In the genomic region with DNA sequence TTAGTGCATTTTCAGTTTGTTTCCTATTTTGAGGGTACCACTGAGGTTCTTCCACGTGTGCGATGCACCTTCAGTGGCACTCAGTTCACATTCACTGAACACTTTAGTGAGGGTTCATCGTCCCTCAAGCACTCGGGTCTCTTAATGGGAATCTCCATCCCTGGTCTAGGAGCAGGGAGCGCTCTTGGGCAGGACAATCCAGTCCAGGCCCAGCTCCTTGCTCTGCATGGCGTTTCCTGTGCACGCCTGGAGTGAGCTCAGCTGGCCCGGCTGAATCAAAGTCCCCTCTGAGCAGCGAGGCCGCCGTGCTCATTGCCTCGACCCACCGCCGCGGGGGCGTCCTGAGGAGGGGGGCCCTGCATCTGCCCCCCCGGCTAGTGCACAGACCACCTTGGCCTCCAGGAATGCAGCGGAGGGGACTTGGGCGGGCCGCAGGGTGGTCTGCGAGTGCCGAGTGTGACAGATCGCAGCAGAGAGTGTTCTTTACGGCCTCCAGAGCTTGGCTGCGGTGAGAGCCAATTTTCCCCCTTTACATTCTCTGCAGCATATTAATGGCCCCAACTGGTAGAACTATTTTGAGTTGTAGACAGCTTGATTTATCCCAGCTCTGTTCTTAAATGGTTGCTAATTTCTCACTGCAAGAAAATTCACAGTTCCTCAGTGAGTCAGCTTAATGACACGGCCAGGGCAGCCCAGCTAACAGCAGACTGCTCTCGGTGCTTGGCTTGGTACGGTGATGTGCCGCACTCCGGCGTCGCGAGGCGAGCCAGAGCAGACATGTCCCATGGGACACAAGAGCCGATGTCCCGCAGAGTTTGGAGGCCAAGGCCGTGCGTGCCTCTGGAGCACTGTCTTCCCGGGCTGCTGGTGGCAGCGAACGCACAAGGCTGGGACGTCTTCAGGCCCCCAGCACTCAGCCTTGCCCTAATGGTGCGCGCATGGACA, we compare ENCODE assay signal across 19 cellular contexts. TPM values are rescaled to one million over a fixed set of nuclear protein-coding genes. Genes with fewer than 3 reads are reported as not detected.
DNase-seq lines count a peak whose midpoint lies in the region; ATAC-seq and TF ChIP-seq lines count a peak whose summit lies in the region.
"Had no signal": no experiment of that assay in that cellular context is flagged by ENCODE, and none has a peak within 500 bp of the region (broad histone marks: within the 10 kb centered on the region; RNA-seq: fewer than 3 reads in every experiment).

No MANE protein-coding gene starts in this region.

- no peaks in the 10 kb centered on the region for H3K9me3 ChIP-seq in CD4-positive, alpha-beta T cell (ENCODE audit: control insufficient read depth, low read length)
- H3K9me3 ChIP-seq: vagina had no signal

- H3K27ac ChIP-seq in CD4-positive, alpha-beta T cell (ENCODE audit: low read depth, low read length), result no peak overlapping the region
- H3K27ac ChIP-seq: vagina had no signal

- DNase-seq in CD4-positive, alpha-beta T cell, result no peak
- DNase-seq in M059J (ENCODE audit: low read depth), result peak; percentile 17
- peak; percentile 45 for DNase-seq in fibroblast of the aortic adventitia (ENCODE audit: low read depth)
- peak; percentile 36 for DNase-seq in retina
- no peak for DNase-seq in DMS153 (lab: John Stamatoyannopoulos, UW)
- no peak for DNase-seq in cerebellum (ENCODE audit: low spot score)
- no peak for DNase-seq in stimulated activated CD4-positive, alpha-beta T cell treated with anti-CD3 and anti-CD28 coated beads, Interleukin-15, amount 100 ng/mL, for 24 hours
- no peak for DNase-seq in activated T-cell treated with anti-CD3 and anti-CD28 coated beads, Interleukin-2, amount 50 U/mL, for 4 hours
- DNase-seq: activated CD4-positive, CD25-positive, alpha-beta regulatory T cell; activated T-cell treated with anti-CD3 and anti-CD28 coated beads for 4 hours; C1 segment of cervical spinal cord; cortex of kidney; KBM-7; NCI-H510A; stimulated activated CD4-positive, alpha-beta T cell treated with anti-CD3 and anti-CD28 coated beads, Interleukin-2, amount 100 ng/mL, for 48 hours; SW 1271 had no signal

- H3K27ac Mint-ChIP-seq in CD4-positive, alpha-beta T cell, result peak overlapping the region; percentile 82
- H3K27ac Mint-ChIP-seq: mesothelial cell of epicardium, progenitor cell of endocrine pancreas had no signal

- CTCF ChIA-PET in CD4-positive, alpha-beta T cell (lab: Charles Lee), result interaction anchor here (1.0 to 1.7 kb wide), 2 partner anchors 9 kb away, joined by 3 to 4 read pairs; no protein-coding TSS in a partner anchor

- no peak overlapping the region for H3K4me3 ChIP-seq in fibroblast of the aortic adventitia (ENCODE audit: low read depth, low read length)
- H3K4me3 ChIP-seq: vagina had no signal

- no peak for TF ChIP-seq CTCF in CD4-positive, alpha-beta T cell (IDR thresholded peaks at IDR 0.05)
- TF ChIP-seq CTCF in fibroblast of the aortic adventitia (IDR thresholded peaks at IDR 0.05; ENCODE audit: insufficient read depth, low read length), result no peak

- H3K4me3 Mint-ChIP-seq in CD4-positive, alpha-beta T cell, result no peak overlapping the region
- H3K4me3 Mint-ChIP-seq in activated T-cell treated with anti-CD3 and anti-CD28 coated beads, Interleukin-2, amount 50 U/mL, for 4 hours, result no peak overlapping the region
- H3K4me3 Mint-ChIP-seq: mesothelial cell of epicardium had no signal

- peaks cover 23% of the 10 kb centered on the region for H3K4me1 Mint-ChIP-seq in CD4-positive, alpha-beta T cell (ENCODE audit: low read depth)
- H3K4me1 Mint-ChIP-seq in activated T-cell treated with anti-CD3 and anti-CD28 coated beads, Interleukin-2, amount 50 U/mL, for 4 hours (ENCODE audit: low read depth), result peaks cover 24% of the 10 kb centered on the region
- H3K4me1 Mint-ChIP-seq: mesothelial cell of epicardium had no signal

- H3K27me3 Mint-ChIP-seq in CD4-positive, alpha-beta T cell, result no peaks in the 10 kb centered on the region
- H3K27me3 Mint-ChIP-seq in activated T-cell treated with anti-CD3 and anti-CD28 coated beads, Interleukin-2, amount 50 U/mL, for 4 hours (ENCODE audit: low read depth), result no peaks in the 10 kb centered on the region
- H3K27me3 Mint-ChIP-seq: progenitor cell of endocrine pancreas had no signal

- no peak for ATAC-seq in CD4-positive, alpha-beta T cell (ENCODE audit: poor library complexity)
- no peak for ATAC-seq in activated T-cell treated with anti-CD3 and anti-CD28 coated beads, Interleukin-2, amount 50 U/mL, for 4 hours

- H3K27me3 ChIP-seq in CD4-positive, alpha-beta T cell (ENCODE audit: control insufficient read depth, insufficient read depth, low read length), result no peaks in the 10 kb centered on the region
- H3K27me3 ChIP-seq: vagina had no signal

- intact Hi-C loops in CD4-positive, alpha-beta T cell (cut with DNase I, micrococcal nuclease), result no loop called here

- peaks cover 28% of the 10 kb centered on the region for H3K36me3 Mint-ChIP-seq in CD4-positive, alpha-beta T cell (ENCODE audit: low read depth)
- H3K36me3 Mint-ChIP-seq in activated T-cell treated with anti-CD3 and anti-CD28 coated beads, Interleukin-2, amount 50 U/mL, for 4 hours (ENCODE audit: insufficient read depth), result peaks cover 5% of the 10 kb centered on the region

- no peaks in the 10 kb centered on the region for H3K9me3 Mint-ChIP-seq in CD4-positive, alpha-beta T cell
- no peaks in the 10 kb centered on the region for H3K9me3 Mint-ChIP-seq in activated T-cell treated with anti-CD3 and anti-CD28 coated beads, Interleukin-2, amount 50 U/mL, for 4 hours
- H3K9me3 Mint-ChIP-seq: mesothelial cell of epicardium had no signal

- POLR2A ChIA-PET in CD4-positive, alpha-beta T cell (lab: Charles Lee), result interaction anchor here (0.9 to 1.4 kb wide), 4 partner anchors 9 to 96 kb away, joined by 3 to 8 read pairs (median 4); no protein-coding TSS in a partner anchor

RNA-seq across cellular contexts. Expression of a gene that starts 39.8 kb away (rescaled TPM):
- 10 to 100 TPM; 12.8 to 14.0 TPM for total RNA-seq in CD4-positive, alpha-beta T cell
- total RNA-seq in M059J (2014; rRNA removed; shearing (Covaris generic)), result 53.3 and 65.6 TPM in 2 replicates
- 31.1 and 35.9 TPM in 2 replicates for total RNA-seq in fibroblast of the aortic adventitia (ENCODE audit: low replicate concordance)
- 48.2 TPM for total RNA-seq in cerebellum
- total RNA-seq in activated T-cell treated with anti-CD3 and anti-CD28 coated beads, Interleukin-2, amount 50 U/mL, for 4 hours, result 10 to 100 TPM; 28.9 to 30.0 (median 29.6) TPM

RNA-seq across cellular contexts. Expression of a gene that starts 39.9 kb away (rescaled TPM):
- 10 to 100 TPM; 11.4 to 11.9 TPM for total RNA-seq in CD4-positive, alpha-beta T cell
- total RNA-seq in M059J (2014; rRNA removed; shearing (Covaris generic)), result 14.7 and 18.8 TPM in 2 replicates
- total RNA-seq in fibroblast of the aortic adventitia (ENCODE audit: low replicate concordance) (13.4 and 26.8 TPM in 2 replicates), cerebellum (12.5 TPM)
- total RNA-seq in activated T-cell treated with anti-CD3 and anti-CD28 coated beads, Interleukin-2, amount 50 U/mL, for 4 hours, result 10 to 100 TPM; 42.2 to 49.0 (median 45.4) TPM

RNA-seq across cellular contexts. Expression of a gene that starts 40.5 kb away (rescaled TPM):
- total RNA-seq in CD4-positive, alpha-beta T cell, result not detected
- not detected in 2 replicates for total RNA-seq in M059J (2014; rRNA removed; shearing (Covaris generic))
- total RNA-seq in fibroblast of the aortic adventitia (ENCODE audit: low replicate concordance) (not detected in 2 replicates), cerebellum (not detected)
- total RNA-seq in activated T-cell treated with anti-CD3 and anti-CD28 coated beads, Interleukin-2, amount 50 U/mL, for 4 hours, result not detected
- total RNA-seq: mesothelial cell of epicardium, progenitor cell of endocrine pancreas, vagina had no signal

Comparison
In these comparisons a context has a peak if more than half of its experiments do, and no peak if none do; other contexts are left out.
1. DNase-seq: peak in M059J (single experiment), fibroblast of the aortic adventitia (single experiment) and retina (single experiment); none in CD4-positive, alpha-beta T cell (0 of 10), DMS153 (single experiment), cerebellum (single experiment), stimulated activated CD4-positive, alpha-beta T cell treated with anti-CD3 and anti-CD28 coated beads, Interleukin-15, amount 100 ng/mL, for 24 hours (single experiment) and activated T-cell treated with anti-CD3 and anti-CD28 coated beads, Interleukin-2, amount 50 U/mL, for 4 hours (single experiment).